ENCODE assay signal across 20 cellular contexts in genomic region chr17:58284613-58285421, GRCh38. TPM values are rescaled to one million over a fixed set of nuclear protein-coding genes. Genes with fewer than 3 reads are reported as not detected.
DNase-seq lines count a peak whose midpoint lies in the region; ATAC-seq and TF ChIP-seq lines count a peak whose summit lies in the region.
"Had no signal": no experiment of that assay in that cellular context is flagged by ENCODE, and none has a peak within 500 bp of the region (broad histone marks: within the 10 kb centered on the region; RNA-seq: fewer than 3 reads in every experiment).

No MANE protein-coding gene starts in this region.

- ATAC-seq in GM19397 (IDR thresholded peaks at IDR 0.05; ENCODE audit: unreplicated experiment) (no peak), HG03045 (IDR thresholded peaks at IDR 0.05; ENCODE audit: unreplicated experiment) (no peak)
- ATAC-seq: GM12878, left lobe of liver, psoas muscle had no signal

- no peak overlapping the region for H3K4me3 ChIP-seq in testis
- H3K4me3 ChIP-seq: GM12878, psoas muscle had no signal

- H3K27ac ChIP-seq in testis: no peak overlapping the region
- H3K27ac ChIP-seq: psoas muscle had no signal

- no peak for TF ChIP-seq POLR2A in testis (IDR thresholded peaks at IDR 0.05)

- no peaks in the 10 kb centered on the region for H3K9me3 ChIP-seq in testis
- H3K9me3 ChIP-seq: psoas muscle had no signal

- no peaks in the 10 kb centered on the region for H3K27me3 ChIP-seq in testis

- intact Hi-C loops in testis (cut with DNase I; ENCODE audit: low total_unique reads): no loop called here

- no peak for TF ChIP-seq CTCF in testis (IDR thresholded peaks at IDR 0.05)

- WGBS in testis, 2 donors: 62 to 68% methylated on average over 6 of the region's 6 CpGs

- peaks cover 3% of the 10 kb centered on the region for H3K4me1 ChIP-seq in testis
- H3K4me1 ChIP-seq: psoas muscle had no signal

- no peaks in the 10 kb centered on the region for H3K36me3 ChIP-seq in testis (ENCODE audit: low read depth, missing control alignments)

- peak; percentile 19 for DNase-seq in activated CD4-positive, CD25-positive, alpha-beta regulatory T cell treated with anti-CD3 and anti-CD28 coated beads, Interleukin-2, amount 50 U/mL, for 72 hours
- no peak for DNase-seq in activated CD4-positive, CD25-positive, alpha-beta regulatory T cell (lab: John Stamatoyannopoulos, UW)
- DNase-seq in NOMO-1 treated with dmso at 0.1 percent for 144 hours (lab: John Stamatoyannopoulos, UW; ENCODE audit: unreplicated experiment): peak; percentile 97
- peak; percentile 4 for DNase-seq in epidermal melanocyte (ENCODE audit: insufficient read length, low spot score)
- peak; percentile 6 for DNase-seq in testis
- no peak for DNase-seq in foreskin melanocyte
- DNase-seq: 8988T; activated CD4-positive, alpha-beta memory T cell treated with anti-CD3 and anti-CD28 coated beads for 36 hours; CD4-positive, alpha-beta T cell; NCI-H2029 treated with DMSO at 0.1 percent for 48 hours; NCI-H69; psoas muscle; stimulated activated CD4-positive, alpha-beta T cell treated with anti-CD3 and anti-CD28 coated beads, Interleukin-15, amount 100 ng/mL, for 24 hours; T-helper 9 cell had no signal

RNA-seq across cellular contexts. Expression of gene MPO, which starts 4.1 kb away (rescaled TPM):
- total RNA-seq in testis: 1 to 10 TPM in 1 of 2 donors, under 1 TPM in 1; 0.87 to 1.1 TPM
- 0.87 TPM for polyA plus RNA-seq in testis (ENCODE audit: insufficient read depth, low read depth, low replicate concordance)

RNA-seq across cellular contexts. Expression of gene TSPOAP1, which starts 43.8 kb away (rescaled TPM):
- 10 to 100 TPM in 1 of 2 donors, 1 to 10 TPM in 1; 7.2 to 13.0 TPM for total RNA-seq in testis
- 8.2 TPM for polyA plus RNA-seq in testis (ENCODE audit: insufficient read depth, low read depth, low replicate concordance)

RNA-seq across cellular contexts. Expression of gene LPO, which starts 46.4 kb away (rescaled TPM):
- 1 to 10 TPM; 1.8 to 2.0 TPM for total RNA-seq in testis
- 2.7 TPM for polyA plus RNA-seq in testis (ENCODE audit: insufficient read depth, low read depth, low replicate concordance)
- total RNA-seq: activated CD4-positive, alpha-beta memory T cell treated with anti-CD3 and anti-CD28 coated beads for 36 hours; CD4-positive, alpha-beta T cell; GM12878; left lobe of liver; myocyte; psoas muscle had no signal
- polyA plus RNA-seq: esophagus had no signal

Comparison
In these comparisons a context has a peak if more than half of its experiments do, and no peak if none do; other contexts are left out.
1. DNase-seq: peak in activated CD4-positive, CD25-positive, alpha-beta regulatory T cell treated with anti-CD3 and anti-CD28 coated beads, Interleukin-2, amount 50 U/mL, for 72 hours (single experiment), NOMO-1 treated with dmso at 0.1 percent for 144 hours (single experiment), epidermal melanocyte (single experiment) and testis (single experiment); none in activated CD4-positive, CD25-positive, alpha-beta regulatory T cell (0 of 4) and foreskin melanocyte (single experiment).